Comparison of ENCODE assay signal across 1 cellular context in the genomic region with DNA sequence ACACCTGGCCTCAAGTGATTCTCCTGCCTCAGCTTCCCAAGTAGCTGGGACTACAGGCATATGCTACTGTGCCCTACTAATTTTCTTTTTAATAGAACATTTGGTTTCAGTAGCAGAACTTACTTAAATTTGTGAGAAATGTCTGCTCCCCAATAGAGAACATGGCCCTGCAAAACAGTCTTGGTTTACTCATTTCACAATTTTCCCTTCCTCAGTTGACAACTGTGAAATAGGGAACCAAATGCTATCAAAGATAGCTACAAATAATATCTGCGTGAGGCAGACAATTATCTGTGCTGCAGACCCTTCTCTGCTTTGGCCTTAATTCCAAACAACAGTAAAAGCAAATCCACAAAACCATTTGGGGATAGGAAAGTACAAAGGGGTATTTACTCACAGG.
TF ChIP-seq lines count a peak whose summit lies in the region.

No MANE protein-coding gene starts in this region.

TF ChIP-seq in SK-N-SH, 30 proteins besides CTCF, POLR2A, EP300 and RAD21 (continued from another document):
- TF ChIP-seq, protein P1, sequence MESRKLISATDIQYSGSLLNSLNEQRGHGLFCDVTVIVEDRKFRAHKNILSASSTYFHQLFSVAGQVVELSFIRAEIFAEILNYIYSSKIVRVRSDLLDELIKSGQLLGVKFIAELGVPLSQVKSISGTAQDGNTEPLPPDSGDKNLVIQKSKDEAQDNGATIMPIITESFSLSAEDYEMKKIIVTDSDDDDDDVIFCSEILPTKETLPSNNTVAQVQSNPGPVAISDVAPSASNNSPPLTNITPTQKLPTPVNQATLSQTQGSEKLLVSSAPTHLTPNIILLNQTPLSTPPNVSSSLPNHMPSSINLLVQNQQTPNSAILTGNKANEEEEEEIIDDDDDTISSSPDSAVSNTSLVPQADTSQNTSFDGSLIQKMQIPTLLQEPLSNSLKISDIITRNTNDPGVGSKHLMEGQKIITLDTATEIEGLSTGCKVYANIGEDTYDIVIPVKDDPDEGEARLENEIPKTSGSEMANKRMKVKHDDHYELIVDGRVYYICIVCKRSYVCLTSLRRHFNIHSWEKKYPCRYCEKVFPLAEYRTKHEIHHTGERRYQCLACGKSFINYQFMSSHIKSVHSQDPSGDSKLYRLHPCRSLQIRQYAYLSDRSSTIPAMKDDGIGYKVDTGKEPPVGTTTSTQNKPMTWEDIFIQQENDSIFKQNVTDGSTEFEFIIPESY (IDR thresholded peaks at IDR 0.05; ENCODE audit: borderline replicate concordance, low read depth): no peak
- TF ChIP-seq SIN3A (IDR thresholded peaks at IDR 0.05; ENCODE audit: borderline replicate concordance, low read depth, low read length) (no peak), CHD2 (IDR thresholded peaks at IDR 0.05; ENCODE audit: low read length, partially characterized antibody) (no peak), YY1 (IDR thresholded peaks at IDR 0.05; ENCODE audit: low read depth) (no peak), FOSL2 (IDR thresholded peaks at IDR 0.05; ENCODE audit: borderline replicate concordance, low read depth) (no peak), ELF1 (IDR thresholded peaks at IDR 0.05) (no peak), NFIC (IDR thresholded peaks at IDR 0.05; ENCODE audit: borderline replicate concordance) (no peak), REST (IDR thresholded peaks at IDR 0.05; ENCODE audit: low read depth, low read length) (no peak), RFX5 (IDR thresholded peaks at IDR 0.05; ENCODE audit: low read length) (no peak), TAF1 (IDR thresholded peaks at IDR 0.05; ENCODE audit: borderline replicate concordance, low read depth, low read length) (no peak), JUND (IDR thresholded peaks at IDR 0.05) (no peak), MXI1 (IDR thresholded peaks at IDR 0.05; ENCODE audit: low read depth, low read length) (no peak), USF1 (IDR thresholded peaks at IDR 0.05; ENCODE audit: borderline replicate concordance, low read depth) (no peak)
